Comparison of ENCODE assay signal across 19 cellular contexts in genomic region chr7:128188396-128189230, GRCh38. TPM values are rescaled to one million over a fixed set of nuclear protein-coding genes. Genes with fewer than 3 reads are reported as not detected.
DNase-seq lines count a peak whose midpoint lies in the region; ATAC-seq and TF ChIP-seq lines count a peak whose summit lies in the region.
"Had no signal": no experiment of that assay in that cellular context is flagged by ENCODE, and none has a peak within 500 bp of the region (broad histone marks: within the 10 kb centered on the region; RNA-seq: fewer than 3 reads in every experiment).

No MANE protein-coding gene starts in this region.

- H3K27ac Mint-ChIP-seq in nephron progenitor cell: no peak overlapping the region
- H3K27ac Mint-ChIP-seq: CD8-positive, alpha-beta T cell had no signal

- H3K4me3 Mint-ChIP-seq in nephron progenitor cell: no peak overlapping the region
- H3K4me3 Mint-ChIP-seq: CD8-positive, alpha-beta T cell had no signal

- no peaks in the 10 kb centered on the region for H3K27me3 ChIP-seq in BLaER1 treated with 17β-estradiol and CSF1 and Interleukin-3, amounts not matched to agents 10 nM and 100 nM

- no peaks in the 10 kb centered on the region for H3K36me3 ChIP-seq in BLaER1 treated with 17β-estradiol and CSF1 and Interleukin-3, amounts not matched to agents 10 nM and 100 nM
- H3K36me3 ChIP-seq in HEK293 (ENCODE audit: control insufficient read depth in 2 of 2, insufficient read depth in 1 of 2, low read length in 2 of 2): no peaks in the 10 kb centered on the region
- H3K36me3 ChIP-seq: HAP-1, SJCRH30 had no signal

- ATAC-seq in HG03095 (IDR thresholded peaks at IDR 0.05; ENCODE audit: unreplicated experiment): no peak
- ATAC-seq in GM19328 (IDR thresholded peaks at IDR 0.05; ENCODE audit: unreplicated experiment): no peak
- ATAC-seq: CD8-positive, alpha-beta T cell had no signal

- CTCF ChIA-PET in HEK293 (lab: Yijun Ruan, JAX): interaction anchor here (0.7 kb wide), 1 partner anchor 26 kb away, joined by 4 read pairs; no protein-coding TSS in a partner anchor

- H3K27ac ChIP-seq in BLaER1 treated with 17β-estradiol and CSF1 and Interleukin-3, amounts not matched to agents 10 nM and 100 nM: peak overlapping the region in 8 of 11 experiments; percentile 5 to 63 (median 43); a peak in 9 of 22 replicates
- no peak overlapping the region for H3K27ac ChIP-seq in HEK293 (ENCODE audit: extremely low read depth, low read depth, low read length)
- H3K27ac ChIP-seq: SJCRH30 had no signal

- peaks cover 50 to 81% (median 70%) of the 10 kb centered on the region in 10 experiments for H3K4me1 ChIP-seq in BLaER1 treated with 17β-estradiol and CSF1 and Interleukin-3, amounts not matched to agents 10 nM and 100 nM
- no peaks in the 10 kb centered on the region for H3K4me1 ChIP-seq in HEK293 (ENCODE audit: control insufficient read depth, insufficient read depth, low read length)
- H3K4me1 ChIP-seq: HAP-1, SJCRH30 had no signal

- TF ChIP-seq CTCF in HEK293 (tag by site-specific recombination; IDR thresholded peaks at IDR 0.05): no peak
- TF ChIP-seq CTCF in nephron progenitor cell (IDR thresholded peaks at IDR 0.05): no peak

- DNase-seq in ecto neural progenitor cell (ENCODE audit: low spot score): peak; percentile 27
- DNase-seq in occipital lobe (lab: John Stamatoyannopoulos, UW): peak; percentile 41
- DNase-seq in nephron progenitor cell: no peak
- DNase-seq: DMS79, KG1, NCI-H1436, NCI-H2029, NCI-H2171, NCI-H446, NCI-H69, OCI-M1, RPMI8226, SJCRH30 had no signal

- POLR2A ChIA-PET in HEK293 (lab: Yijun Ruan, JAX): no interaction called here

- H3K9ac ChIP-seq in BLaER1 treated with 17β-estradiol and CSF1 and Interleukin-3, amounts not matched to agents 10 nM and 100 nM: peak overlapping the region in 3 of 11 experiments; percentile 1 to 36 (median 33); a peak in 4 of 22 replicates

- peaks cover 62% of the 10 kb centered on the region for H3K27me3 Mint-ChIP-seq in nephron progenitor cell (ENCODE audit: low read depth, poor library complexity)

- no peak overlapping the region for H3K4me3 ChIP-seq in BLaER1 treated with 17β-estradiol and CSF1 and Interleukin-3, amounts not matched to agents 10 nM and 100 nM
- H3K4me3 ChIP-seq in HEK293 (ENCODE audit: low read depth, low read length): no peak overlapping the region
- H3K4me3 ChIP-seq: HAP-1, SJCRH30 had no signal

- peaks cover 2% of the 10 kb centered on the region for H3K36me3 Mint-ChIP-seq in nephron progenitor cell (ENCODE audit: low read depth)
- H3K36me3 Mint-ChIP-seq: CD8-positive, alpha-beta T cell had no signal

- no peaks in the 10 kb centered on the region for H3K4me1 Mint-ChIP-seq in nephron progenitor cell

- H3K9me3 Mint-ChIP-seq in nephron progenitor cell: peaks cover 12% of the 10 kb centered on the region

- peaks cover 8 to 28% (median 15%) of the 10 kb centered on the region in 11 experiments; a peak in 17 of 22 replicates for H3K9me3 ChIP-seq in BLaER1 treated with 17β-estradiol and CSF1 and Interleukin-3, amounts not matched to agents 10 nM and 100 nM (replicated peaks in 1 of 11)
- H3K9me3 ChIP-seq in HEK293 (ENCODE audit: control insufficient read depth, insufficient read depth, low read depth, low read length): no peaks in the 10 kb centered on the region
- H3K9me3 ChIP-seq: HAP-1, SJCRH30 had no signal

- H4K20me1 ChIP-seq in BLaER1 treated with 17β-estradiol and CSF1 and Interleukin-3, amounts not matched to agents 10 nM and 100 nM: no peaks in the 10 kb centered on the region

- H3K4me2 ChIP-seq in BLaER1 treated with 17β-estradiol and CSF1 and Interleukin-3, amounts not matched to agents 10 nM and 100 nM: peak overlapping the region; percentile 28 to 75 (median 68)

TF ChIP-seq in HEK293, 187 proteins besides CTCF, POLR2A, EP300 and RAD21:
- TF ChIP-seq ZFHX2 (tag by site-specific recombination; conservative IDR thresholded peaks at IDR 0.05): 0 out of 2 replicates have a peak, but pooled peaks have one; percentile 21
- TF ChIP-seq ZNF600 (tag by site-specific recombination; IDR thresholded peaks at IDR 0.05): 0 out of 2 replicates have a peak, but pooled peaks have one; percentile 20
- TF ChIP-seq ZNF48 (tag by site-specific recombination; IDR thresholded peaks at IDR 0.05): no peak

RNA-seq across cellular contexts. Expression of gene LEP, which starts 52.5 kb away (rescaled TPM):
- not detected for total RNA-seq in occipital lobe
- total RNA-seq: CD8-positive, alpha-beta T cell; SJCRH30 had no signal
